ENCODE assay signal across 17 cellular contexts in genomic region chr19:44892932-44893331, GRCh38. TPM values are rescaled to one million over a fixed set of nuclear protein-coding genes. Genes with fewer than 3 reads are reported as not detected.
DNase-seq lines count a peak whose midpoint lies in the region; ATAC-seq, FAIRE-seq and TF ChIP-seq lines count a peak whose summit lies in the region.
"Had no signal": no experiment of that assay in that cellular context is flagged by ENCODE, and none has a peak within 500 bp of the region (broad histone marks: within the 10 kb centered on the region; RNA-seq: fewer than 3 reads in every experiment).

No MANE protein-coding gene starts in this region.

- H2AK5ac ChIP-seq in neuronal stem cell (ENCODE audit: low read depth, low read length): no peak overlapping the region

- no peak for TF ChIP-seq RAD21 in GM12878 (IDR thresholded peaks at IDR 0.05; ENCODE audit: insufficient read depth, low read depth, low read length)

- CTCF ChIA-PET in GM12878 (lab: Yijun Ruan, JAX): interaction anchor here (0.6 to 1.0 kb wide), 2 partner anchors 13 to 663 kb away, joined by 3 read pairs; partner anchors contain the start of gene APOE

- H3K27me3 ChIP-seq in MG63 (no peaks in the 10 kb centered on the region), GM12878 (replicated peaks in 1 of 2; ENCODE audit: control insufficient read depth in 2 of 2, insufficient read depth in 2 of 2, low read length in 1 of 2) (no peaks in the 10 kb centered on the region), neuronal stem cell (ENCODE audit: control insufficient read depth in 3 of 3, insufficient read depth in 3 of 3, low read depth in 1 of 3, low read length in 3 of 3) (no peaks in the 10 kb centered on the region)
- H3K27me3 ChIP-seq: dorsolateral prefrontal cortex, ovary had no signal

- H3K4me1 Mint-ChIP-seq in activated CD4-positive, alpha-beta T cell treated with anti-CD3 and anti-CD28 coated beads, Interleukin-2, amount 10 ng/mL, durations not matched to agents 24 days and 14 days: peaks cover 25% of the 10 kb centered on the region

- peaks cover 63% of the 10 kb centered on the region for H3K36me3 ChIP-seq in MG63
- peaks cover 2 to 22% of the 10 kb centered on the region in 2 experiments; a peak in 3 of 4 replicates for H3K36me3 ChIP-seq in GM12878 (ENCODE audit: control insufficient read depth in 2 of 2, insufficient read depth in 2 of 2, low read length in 1 of 2)
- peaks cover 47 to 69% of the 10 kb centered on the region in 2 donors for H3K36me3 ChIP-seq in neuronal stem cell (replicated peaks in 1 of 2; ENCODE audit: control insufficient read depth in 2 of 2, insufficient read depth in 2 of 2, low read length in 2 of 2)
- H3K36me3 ChIP-seq: ovary had no signal

- H3K4me2 ChIP-seq in GM12878 (ENCODE audit: control insufficient read depth, insufficient read depth) (peak overlapping the region; percentile 96), neuronal stem cell (ENCODE audit: insufficient read depth, low read length, poor library complexity, severe bottlenecking) (no peak overlapping the region)

- no peak overlapping the region for H3K27ac ChIP-seq in GM12878 (ENCODE audit: control insufficient read depth, insufficient read depth)
- H3K27ac ChIP-seq in neuronal stem cell (replicated peaks; ENCODE audit: low read length): no peak overlapping the region
- H3K27ac ChIP-seq: dorsolateral prefrontal cortex had no signal

- no peak overlapping the region for H2AFZ ChIP-seq in GM12878 (ENCODE audit: control insufficient read depth, low read depth, low read length)
- H2AFZ ChIP-seq in neuronal stem cell (ENCODE audit: low read length): no peak overlapping the region

- H3K4me1 ChIP-seq in GM12878 (ENCODE audit: control insufficient read depth, insufficient read depth, low read length) (peaks cover 19% of the 10 kb centered on the region), neuronal stem cell (ENCODE audit: control insufficient read depth in 2 of 2, insufficient read depth in 1 of 2, low read depth in 1 of 2, low read length in 2 of 2) (peaks cover 11 to 12% of the 10 kb centered on the region in 2 donors)

- H3K4me3 ChIP-seq in MG63: peak overlapping the region; percentile 91
- H3K4me3 ChIP-seq in GM12878: 0 out of 2 replicates have a peak overlapping the region, but pooled peaks have one; percentile 83
- H3K4me3 ChIP-seq in neuronal stem cell (ENCODE audit: low read length in 2 of 2): peak overlapping the region; percentile 19 to 76
- H3K4me3 ChIP-seq: ovary had no signal

- TF ChIP-seq EP300 in GM12878 (IDR thresholded peaks at IDR 0.05; ENCODE audit: borderline replicate concordance in 1 of 2, control insufficient read depth in 1 of 2, low read depth in 2 of 2, low read length in 2 of 2): no peak

- TF ChIP-seq CTCF in GM12878 (IDR thresholded peaks at IDR 0.05 in 2 of 3, conservative IDR thresholded peaks at IDR 0.05 in 1 of 3; ENCODE audit: control insufficient read depth in 2 of 3, extremely low read depth in 1 of 3, insufficient read depth in 1 of 3, low read depth in 3 of 3, low read length in 3 of 3): no peak

- peaks cover 4% of the 10 kb centered on the region for H3K9me3 Mint-ChIP-seq in activated CD4-positive, alpha-beta T cell treated with anti-CD3 and anti-CD28 coated beads, Interleukin-2, amount 10 ng/mL, durations not matched to agents 24 days and 14 days

- RAD21 ChIA-PET in GM12878 (lab: Charles Lee; ENCODE audit: unreplicated experiment): no interaction called here

- H3K36me3 Mint-ChIP-seq in activated CD4-positive, alpha-beta T cell treated with anti-CD3 and anti-CD28 coated beads, Interleukin-2, amount 10 ng/mL, durations not matched to agents 24 days and 14 days (ENCODE audit: low read depth): peaks cover 53% of the 10 kb centered on the region

- H3K9me3 ChIP-seq in MG63: no peaks in the 10 kb centered on the region
- H3K9me3 ChIP-seq in GM12878 (replicated peaks; ENCODE audit: control insufficient read depth, insufficient read depth, low read length): peaks cover 1% of the 10 kb centered on the region; the same call in 1 of the 3 replicates
- H3K9me3 ChIP-seq in neuronal stem cell (replicated peaks in 1 of 2; ENCODE audit: control insufficient read depth in 2 of 2, insufficient read depth in 1 of 2, low read depth in 1 of 2, low read length in 2 of 2): peaks cover 0 to 2% of the 10 kb centered on the region in 2 donors
- H3K9me3 ChIP-seq: ovary had no signal

- H3K4me3 Mint-ChIP-seq in activated CD4-positive, alpha-beta T cell treated with anti-CD3 and anti-CD28 coated beads, Interleukin-2, amount 10 ng/mL, durations not matched to agents 24 days and 14 days: peak overlapping the region; percentile 94

- no peak overlapping the region for H3K14ac ChIP-seq in neuronal stem cell (ENCODE audit: low read length)

- no TSS peak for BruUV-seq in GM12878 (replicated peaks; lab: Mats Ljungman, UMichigan)

- no peak overlapping the region for H3K18ac ChIP-seq in neuronal stem cell (ENCODE audit: low read length)

- SMC1A ChIA-PET in GM12878 (lab: Charles Lee; ENCODE audit: uncharacterized antibody, unreplicated experiment): no interaction called here

- FAIRE-seq in GM12878 (lab: Jason Lieb, UNC): no peak
- FAIRE-seq: frontal cortex had no signal

- POLR2A ChIA-PET in GM12878 (lab: Charles Lee): no interaction called here

- in situ Hi-C loops in GM12878 (cut with MboI): no loop called here

- no peak overlapping the region for H3K4ac ChIP-seq in neuronal stem cell (ENCODE audit: low read length)

- H2BK15ac ChIP-seq in neuronal stem cell (ENCODE audit: low read length): no peak overlapping the region

- DNase-seq in activated CD4-positive, alpha-beta T cell treated with anti-CD3 and anti-CD28 coated beads, Interleukin-2, amount 10 ng/mL, durations not matched to agents 24 days and 14 days: no peak
- DNase-seq in activated CD4-positive, alpha-beta T cell treated with anti-CD3 and anti-CD28 coated beads, Interleukin-2, amount 50 U/mL, for 1 hour: no peak
- DNase-seq in MG63 (no peak), GM12878 (ENCODE audit: low read depth, low spot score) (no peak), neuronal stem cell (ENCODE audit: low spot score) (no peak), NCI-H1436 treated with DMSO at 0.1 percent for 48 hours (lab: John Stamatoyannopoulos, UW) (no peak), cortex of kidney (lab: John Stamatoyannopoulos, UW) (no peak)
- DNase-seq: activated effector memory CD4-positive, alpha-beta T cell treated with anti-CD3 and anti-CD28 coated beads, Interleukin-2, amount 50 U/mL, for 16 hours; dorsolateral prefrontal cortex; left cardiac atrium; NCI-H2029; ovary had no signal

- H4K91ac ChIP-seq in neuronal stem cell (ENCODE audit: low read depth, low read length, poor library complexity): no peak overlapping the region

- H2BK12ac ChIP-seq in neuronal stem cell (ENCODE audit: low read length): no peak overlapping the region

- no peak overlapping the region for H3K23ac ChIP-seq in neuronal stem cell (ENCODE audit: low read depth, low read length, poor library complexity)

- H3K27ac Mint-ChIP-seq in activated CD4-positive, alpha-beta T cell treated with anti-CD3 and anti-CD28 coated beads, Interleukin-2, amount 10 ng/mL, durations not matched to agents 24 days and 14 days: peak overlapping the region; percentile 90

- no peak overlapping the region for H2BK5ac ChIP-seq in neuronal stem cell (ENCODE audit: low read length)

- TF ChIP-seq POLR2A in GM12878 (IDR thresholded peaks at IDR 0.05; ENCODE audit: low read depth, low read length): no peak

- no peak for ATAC-seq in GM12878
- ATAC-seq in HG03280 (IDR thresholded peaks at IDR 0.05; ENCODE audit: unreplicated experiment): no peak
- ATAC-seq: left cardiac atrium had no signal

- H3K9ac ChIP-seq in GM12878 (ENCODE audit: control insufficient read depth, insufficient read depth, low read length) (no peak overlapping the region), neuronal stem cell (ENCODE audit: low read depth, low read length, poor library complexity) (no peak overlapping the region)

- peaks cover 18% of the 10 kb centered on the region for H3K79me1 ChIP-seq in neuronal stem cell (ENCODE audit: low read depth, low read length)

- H2BK120ac ChIP-seq in neuronal stem cell (ENCODE audit: low read depth, low read length): no peak overlapping the region

- H4K8ac ChIP-seq in neuronal stem cell (ENCODE audit: low read depth, low read length): no peak overlapping the region

- 99% methylated on average over 7 of the region's 7 CpGs for WGBS in GM12878 (ENCODE audit: insufficient coverage, insufficient replicate concordance, low lambda C conversion rate, missing lambda C conversion rate)
- WGBS in neuronal stem cell (ENCODE audit: extremely low coverage in 2 of 2, insufficient read length in 2 of 2, insufficient replicate concordance in 1 of 2), 2 donors: no CpG with 5 or more reads among the region's 7 CpGs

- peaks cover 32% of the 10 kb centered on the region for H3K79me2 ChIP-seq in GM12878 (ENCODE audit: control insufficient read depth, insufficient read depth, low read length)

- intact Hi-C loops in activated CD4-positive, alpha-beta T cell treated with anti-CD3 and anti-CD28 coated beads, Interleukin-2, amount 10 ng/mL, durations not matched to agents 24 days and 14 days (cut with micrococcal nuclease): no loop called here
- intact Hi-C loops in GM12878 (cut with micrococcal nuclease; ENCODE audit: unreplicated experiment): loop anchor here (5.0 kb wide), 1 partner anchor 46 kb away; the partner anchor contains the start of gene NECTIN2

- no peaks in the 10 kb centered on the region for H3K27me3 Mint-ChIP-seq in activated CD4-positive, alpha-beta T cell treated with anti-CD3 and anti-CD28 coated beads, Interleukin-2, amount 10 ng/mL, durations not matched to agents 24 days and 14 days

- H4K20me1 ChIP-seq in GM12878 (ENCODE audit: control insufficient read depth, insufficient read depth): no peaks in the 10 kb centered on the region

RNA-seq across cellular contexts. Expression of gene TOMM40, which starts 1.9 kb away (rescaled TPM):
- 208 and 213 TPM in 2 replicates for total RNA-seq in activated CD4-positive, alpha-beta T cell treated with anti-CD3 and anti-CD28 coated beads, Interleukin-2, amount 10 ng/mL, durations not matched to agents 24 days and 14 days
- 265 and 461 TPM in 2 replicates for total RNA-seq in MG63 (2014; rRNA removed; shearing (Covaris generic); ENCODE audit: low replicate concordance)
- 26.8 and 28.6 TPM in 2 replicates for total RNA-seq in GM12878 (2013; cell fraction: nucleolus; rRNA removed)
- total RNA-seq in GM12878 (2014; rRNA removed): 92.3 and 111 TPM in 2 replicates
- total RNA-seq in GM12878 (2014; rRNA removed; fragmentation: Illumina TruSeq; extraction: Trizol): 68.9 and 88.6 TPM in 2 replicates
- 176 and 187 TPM in 2 replicates for total RNA-seq in GM12878 (2021)
- 13.2 TPM for polyA plus RNA-seq in GM12878 (2011; ENCODE audit: low read depth)
- 32.1 and 58.2 TPM in 2 replicates for polyA plus RNA-seq in GM12878 (2011; rRNA removed)
- 97.2 and 137 TPM in 2 replicates for polyA plus RNA-seq in GM12878 (2011; cell fraction: cytosol; rRNA removed)
- polyA plus RNA-seq in GM12878 (2011; cell fraction: nucleus; rRNA removed): 62.4 and 91.0 TPM in 2 replicates
- polyA plus RNA-seq in GM12878 (2012): 48.0 and 55.3 TPM in 2 replicates
- polyA plus RNA-seq in GM12878 (2014; fragmentation: Illumina TruSeq; extraction: Trizol): 19.5 and 72.5 TPM in 2 replicates
- 1 to 10 TPM in 1 of 2 experiments, under 1 TPM in 1; 0.85 to 4.9 TPM for polyA plus RNA-seq in GM12878 (2014; fragmentation: Nextera tagmentation; extraction: Ambion mirVana)
- polyA plus RNA-seq in GM12878 (2014; rRNA removed): 144 and 165 TPM in 2 replicates
- 100 to 1,000 TPM; 214 to 221 TPM for polyA plus RNA-seq in GM12878 (2016; fragmentation: Nextera tagmentation; extraction: Ambion mirVana)
- 41.6 and 69.5 TPM in 2 replicates for polyA minus RNA-seq in GM12878 (2011; rRNA and poly(A)+ RNA removed)
- 21.4 and 25.7 TPM in 2 replicates for polyA minus RNA-seq in GM12878 (2011; cell fraction: cytosol; rRNA and poly(A)+ RNA removed)
- polyA minus RNA-seq in GM12878 (2011; cell fraction: nucleus; rRNA and poly(A)+ RNA removed): 10.2 and 17.4 TPM in 2 replicates
- polyA plus RNA-seq in neuronal stem cell (2013, experiment 1 of 2): 49.4 TPM
- 49.5 TPM for polyA plus RNA-seq in neuronal stem cell (2013, experiment 2 of 2)

RNA-seq across cellular contexts. Expression of gene APOE, which starts 12.7 kb away (rescaled TPM):
- total RNA-seq in activated CD4-positive, alpha-beta T cell treated with anti-CD3 and anti-CD28 coated beads, Interleukin-2, amount 10 ng/mL, durations not matched to agents 24 days and 14 days: 0.83 and 1.1 TPM in 2 replicates
- total RNA-seq in MG63 (2014; rRNA removed; shearing (Covaris generic); ENCODE audit: low replicate concordance): 0.67 and 3.2 TPM in 2 replicates
- total RNA-seq in GM12878 (2013; cell fraction: nucleolus; rRNA removed): 1.4 and 4.5 TPM in 2 replicates
- total RNA-seq in GM12878 (2014; rRNA removed): 0.11 and 0.51 TPM in 2 replicates
- 0.22 TPM in 1 of 2 replicates, not detected in the other for total RNA-seq in GM12878 (2014; rRNA removed; fragmentation: Illumina TruSeq; extraction: Trizol)
- total RNA-seq in GM12878 (2021): 3.4 and 3.7 TPM in 2 replicates
- not detected for polyA plus RNA-seq in GM12878 (2011; ENCODE audit: low read depth)
- polyA plus RNA-seq in GM12878 (2011; rRNA removed): 0.38 and 0.50 TPM in 2 replicates
- polyA plus RNA-seq in GM12878 (2011; cell fraction: cytosol; rRNA removed): 0.52 and 0.62 TPM in 2 replicates
- polyA plus RNA-seq in GM12878 (2011; cell fraction: nucleus; rRNA removed): 4.2 and 5.8 TPM in 2 replicates
- polyA plus RNA-seq in GM12878 (2012): 0.42 and 0.88 TPM in 2 replicates
- not detected in 2 replicates for polyA plus RNA-seq in GM12878 (2014; fragmentation: Illumina TruSeq; extraction: Trizol)
- not detected for polyA plus RNA-seq in GM12878 (2014; fragmentation: Nextera tagmentation; extraction: Ambion mirVana)
- polyA plus RNA-seq in GM12878 (2014; rRNA removed): 0.33 and 1.1 TPM in 2 replicates
- polyA plus RNA-seq in GM12878 (2016; fragmentation: Nextera tagmentation; extraction: Ambion mirVana): under 1 TPM in 1 of 2 experiments, not detected in 1; 0.93 TPM
- polyA minus RNA-seq in GM12878 (2011; rRNA and poly(A)+ RNA removed): not detected in 2 replicates
- not detected in 2 replicates for polyA minus RNA-seq in GM12878 (2011; cell fraction: cytosol; rRNA and poly(A)+ RNA removed)
- polyA minus RNA-seq in GM12878 (2011; cell fraction: nucleus; rRNA and poly(A)+ RNA removed): not detected in 2 replicates
- 121 TPM for polyA plus RNA-seq in neuronal stem cell (2013, experiment 1 of 2)
- 119 TPM for polyA plus RNA-seq in neuronal stem cell (2013, experiment 2 of 2)

RNA-seq across cellular contexts. Expression of gene APOC1, which starts 21.5 kb away (rescaled TPM):
- 1.8 and 2.1 TPM in 2 replicates for total RNA-seq in activated CD4-positive, alpha-beta T cell treated with anti-CD3 and anti-CD28 coated beads, Interleukin-2, amount 10 ng/mL, durations not matched to agents 24 days and 14 days
- total RNA-seq in MG63 (2014; rRNA removed; shearing (Covaris generic); ENCODE audit: low replicate concordance): not detected in 2 replicates
- not detected in 2 replicates for total RNA-seq in GM12878 (2013; cell fraction: nucleolus; rRNA removed)
- 0.73 and 1.3 TPM in 2 replicates for total RNA-seq in GM12878 (2014; rRNA removed)
- total RNA-seq in GM12878 (2014; rRNA removed; fragmentation: Illumina TruSeq; extraction: Trizol): 0.76 and 2.4 TPM in 2 replicates
- total RNA-seq in GM12878 (2021): 2.7 and 3.8 TPM in 2 replicates
- polyA plus RNA-seq in GM12878 (2011; ENCODE audit: low read depth): 1.1 TPM
- 1.0 and 1.7 TPM in 2 replicates for polyA plus RNA-seq in GM12878 (2011; rRNA removed)
- polyA plus RNA-seq in GM12878 (2011; cell fraction: cytosol; rRNA removed): 0.85 and 1.2 TPM in 2 replicates
- 1.1 TPM in 1 of 2 replicates, not detected in the other for polyA plus RNA-seq in GM12878 (2011; cell fraction: nucleus; rRNA removed)
- 8.3 and 12.1 TPM in 2 replicates for polyA plus RNA-seq in GM12878 (2012)
- 3.8 TPM in 1 of 2 replicates, not detected in the other for polyA plus RNA-seq in GM12878 (2014; fragmentation: Illumina TruSeq; extraction: Trizol)
- polyA plus RNA-seq in GM12878 (2014; fragmentation: Nextera tagmentation; extraction: Ambion mirVana): 1 to 10 TPM; 2.4 to 4.0 TPM
- 0.47 and 0.83 TPM in 2 replicates for polyA plus RNA-seq in GM12878 (2014; rRNA removed)
- polyA plus RNA-seq in GM12878 (2016; fragmentation: Nextera tagmentation; extraction: Ambion mirVana): 1 to 10 TPM; 2.8 to 3.9 TPM
- polyA minus RNA-seq in GM12878 (2011; rRNA and poly(A)+ RNA removed): 0.73 TPM in 1 of 2 replicates, not detected in the other
- not detected in 2 replicates for polyA minus RNA-seq in GM12878 (2011; cell fraction: cytosol; rRNA and poly(A)+ RNA removed)
- polyA minus RNA-seq in GM12878 (2011; cell fraction: nucleus; rRNA and poly(A)+ RNA removed): not detected in 2 replicates
- polyA plus RNA-seq in neuronal stem cell (2013, experiment 1 of 2): 128 TPM
- 116 TPM for polyA plus RNA-seq in neuronal stem cell (2013, experiment 2 of 2)

RNA-seq across cellular contexts. Expression of gene NECTIN2, which starts 46.8 kb away (rescaled TPM):
- 0.19 and 0.44 TPM in 2 replicates for total RNA-seq in activated CD4-positive, alpha-beta T cell treated with anti-CD3 and anti-CD28 coated beads, Interleukin-2, amount 10 ng/mL, durations not matched to agents 24 days and 14 days
- 23.6 and 38.2 TPM in 2 replicates for total RNA-seq in MG63 (2014; rRNA removed; shearing (Covaris generic); ENCODE audit: low replicate concordance)
- total RNA-seq in GM12878 (2013; cell fraction: nucleolus; rRNA removed): not detected in 2 replicates
- 0.11 and 0.34 TPM in 2 replicates for total RNA-seq in GM12878 (2014; rRNA removed)
- total RNA-seq in GM12878 (2014; rRNA removed; fragmentation: Illumina TruSeq; extraction: Trizol): not detected in 2 replicates
- total RNA-seq in GM12878 (2021): 0.36 and 0.88 TPM in 2 replicates
- 0.33 TPM for polyA plus RNA-seq in GM12878 (2011; ENCODE audit: low read depth)
- 0.05 TPM in 1 of 2 replicates, not detected in the other for polyA plus RNA-seq in GM12878 (2011; rRNA removed)
- 0.06 TPM in 1 of 2 replicates, not detected in the other for polyA plus RNA-seq in GM12878 (2011; cell fraction: cytosol; rRNA removed)
- not detected in 2 replicates for polyA plus RNA-seq in GM12878 (2011; cell fraction: nucleus; rRNA removed)
- 0.07 and 0.26 TPM in 2 replicates for polyA plus RNA-seq in GM12878 (2012)
- polyA plus RNA-seq in GM12878 (2014; fragmentation: Illumina TruSeq; extraction: Trizol): not detected in 2 replicates
- not detected for polyA plus RNA-seq in GM12878 (2014; fragmentation: Nextera tagmentation; extraction: Ambion mirVana)
- polyA plus RNA-seq in GM12878 (2014; rRNA removed): 0.08 TPM in 1 of 2 replicates, not detected in the other
- under 1 TPM in 1 of 2 experiments, not detected in 1; 0.26 TPM for polyA plus RNA-seq in GM12878 (2016; fragmentation: Nextera tagmentation; extraction: Ambion mirVana)
- polyA minus RNA-seq in GM12878 (2011; rRNA and poly(A)+ RNA removed): not detected in 2 replicates
- 0.52 TPM in 1 of 2 replicates, not detected in the other for polyA minus RNA-seq in GM12878 (2011; cell fraction: cytosol; rRNA and poly(A)+ RNA removed)
- not detected in 2 replicates for polyA minus RNA-seq in GM12878 (2011; cell fraction: nucleus; rRNA and poly(A)+ RNA removed)
- polyA plus RNA-seq in neuronal stem cell (2013, experiment 1 of 2): 210 TPM
- 208 TPM for polyA plus RNA-seq in neuronal stem cell (2013, experiment 2 of 2)

RNA-seq across cellular contexts. Expression of gene APOC4, which starts 49.1 kb away (rescaled TPM):
- not detected in 2 replicates for total RNA-seq in activated CD4-positive, alpha-beta T cell treated with anti-CD3 and anti-CD28 coated beads, Interleukin-2, amount 10 ng/mL, durations not matched to agents 24 days and 14 days
- total RNA-seq in MG63 (2014; rRNA removed; shearing (Covaris generic); ENCODE audit: low replicate concordance): not detected in 2 replicates
- not detected in 2 replicates for total RNA-seq in GM12878 (2013; cell fraction: nucleolus; rRNA removed)
- total RNA-seq in GM12878 (2014; rRNA removed) (not detected in 2 replicates), GM12878 (2014; rRNA removed; fragmentation: Illumina TruSeq; extraction: Trizol) (not detected in 2 replicates), GM12878 (2021) (not detected in 2 replicates)
- not detected for polyA plus RNA-seq in GM12878 (2011; ENCODE audit: low read depth)
- polyA plus RNA-seq in GM12878 (2011; rRNA removed) (not detected in 2 replicates), GM12878 (2014; fragmentation: Illumina TruSeq; extraction: Trizol) (1.4 TPM in 1 of 2 replicates, not detected in the other), GM12878 (2014; fragmentation: Nextera tagmentation; extraction: Ambion mirVana) (not detected), GM12878 (2014; rRNA removed) (not detected in 2 replicates), GM12878 (2016; fragmentation: Nextera tagmentation; extraction: Ambion mirVana) (not detected)
- polyA plus RNA-seq in GM12878 (2011; cell fraction: cytosol; rRNA removed): not detected in 2 replicates
- polyA plus RNA-seq in GM12878 (2011; cell fraction: nucleus; rRNA removed): not detected in 2 replicates
- polyA plus RNA-seq in GM12878 (2012): not detected in 2 replicates
- polyA minus RNA-seq in GM12878 (2011; rRNA and poly(A)+ RNA removed): not detected in 2 replicates
- not detected in 2 replicates for polyA minus RNA-seq in GM12878 (2011; cell fraction: cytosol; rRNA and poly(A)+ RNA removed)
- polyA minus RNA-seq in GM12878 (2011; cell fraction: nucleus; rRNA and poly(A)+ RNA removed): not detected in 2 replicates
- not detected for polyA plus RNA-seq in neuronal stem cell (2013, experiment 1 of 2)
- not detected for polyA plus RNA-seq in neuronal stem cell (2013, experiment 2 of 2)
- total RNA-seq: A673, frontal cortex, HT-29, left cardiac atrium, subcutaneous adipose tissue had no signal
- polyA plus RNA-seq: ovary had no signal
